In the genomic region with DNA sequence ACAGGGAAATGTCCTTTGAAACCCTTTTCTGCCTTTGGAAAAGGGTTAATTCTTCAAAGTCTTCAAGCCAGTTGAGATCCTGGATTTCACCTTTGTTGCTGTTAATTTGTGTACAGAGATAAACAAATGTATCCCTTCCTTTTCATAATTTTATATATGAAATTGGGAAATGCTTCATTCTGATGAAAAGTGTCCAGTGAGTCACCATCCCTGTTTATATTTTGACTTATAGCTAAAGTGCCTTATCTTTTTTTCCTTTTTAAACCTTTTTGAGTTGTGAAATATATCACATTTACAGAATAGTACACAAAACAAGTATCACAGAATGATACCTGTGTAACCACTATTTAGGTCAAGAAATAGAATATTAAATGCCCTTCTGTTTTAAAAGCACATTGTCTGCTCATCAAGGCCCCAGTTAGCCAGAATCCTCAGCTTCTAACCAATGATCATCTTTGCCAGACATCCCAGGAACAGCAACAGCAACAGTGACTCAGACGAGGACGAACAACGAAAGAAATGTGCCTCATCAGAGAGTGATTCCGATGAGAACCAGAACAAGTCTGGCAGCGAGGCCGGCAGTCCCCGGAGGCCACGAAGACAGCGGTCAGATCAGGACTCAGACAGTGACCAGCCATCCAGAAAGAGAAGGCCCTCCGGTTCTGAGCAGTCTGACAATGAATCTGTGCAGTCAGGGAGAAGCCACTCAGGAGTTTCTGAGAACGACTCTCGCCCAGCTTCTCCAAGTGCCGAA, we compare ENCODE assay signal across 12 cellular contexts. TPM values are rescaled to one million over a fixed set of nuclear protein-coding genes. Genes with fewer than 3 reads are reported as not detected.
DNase-seq lines count a peak whose midpoint lies in the region; ATAC-seq and TF ChIP-seq lines count a peak whose summit lies in the region.
"Had no signal": no experiment of that assay in that cellular context is flagged by ENCODE, and none has a peak within 500 bp of the region (broad histone marks: within the 10 kb centered on the region; RNA-seq: fewer than 3 reads in every experiment).

No MANE protein-coding gene starts in this region.

- POLR2A ChIA-PET in HEK293T (lab: Yijun Ruan, JAX) = no interaction called here

- peak overlapping the region; percentile 50 for H3K27ac Mint-ChIP-seq in osteocyte (ENCODE audit: unreplicated experiment)

- H3K9me3 Mint-ChIP-seq in osteocyte (ENCODE audit: unreplicated experiment) = no peaks in the 10 kb centered on the region
- H3K9me3 Mint-ChIP-seq: CD8-positive, alpha-beta memory T cell had no signal

- H3K27ac ChIP-seq in coronary artery = peak overlapping the region in 1 of 2 donors; percentile 60

- H3K4me1 Mint-ChIP-seq in osteocyte (ENCODE audit: unreplicated experiment) = no peaks in the 10 kb centered on the region
- H3K4me1 Mint-ChIP-seq: CD8-positive, alpha-beta memory T cell had no signal

- in situ Hi-C loops in SK-MEL-5 (cut with HindIII; ENCODE audit: low pct_unique_long_range_greater_than_20kb, low sequenced_read_pairs) = no loop called here

- H3K36me3 Mint-ChIP-seq in osteocyte (ENCODE audit: unreplicated experiment) = peaks cover 51% of the 10 kb centered on the region

- no peak overlapping the region for H3K4me3 Mint-ChIP-seq in osteocyte (ENCODE audit: unreplicated experiment)
- H3K4me3 Mint-ChIP-seq: CD8-positive, alpha-beta memory T cell had no signal

- ATAC-seq in HG03139 (IDR thresholded peaks at IDR 0.05; ENCODE audit: unreplicated experiment) = no peak

- H3K4me3 ChIP-seq in fibroblast of villous mesenchyme (ENCODE audit: low read depth, low read length) (no peak overlapping the region), coronary artery (no peak overlapping the region)

- H3K27me3 Mint-ChIP-seq in osteocyte (ENCODE audit: unreplicated experiment) = no peaks in the 10 kb centered on the region
- H3K27me3 Mint-ChIP-seq: CD8-positive, alpha-beta memory T cell had no signal

- peak; percentile 97 for DNase-seq in AG08395 (ENCODE audit: low spot score)
- peak; percentile 41 for DNase-seq in SK-MEL-5 (ENCODE audit: low read depth, low spot score)
- peak; percentile 94 for DNase-seq in fibroblast of villous mesenchyme (ENCODE audit: low read depth)
- DNase-seq in osteocyte (ENCODE audit: extremely low spot score, unreplicated experiment) = no peak
- DNase-seq in HEK293T (ENCODE audit: extremely low spot score) = no peak
- no peak for DNase-seq in coronary artery (ENCODE audit: low spot score)
- DNase-seq in amniotic stem cell (lab: John Stamatoyannopoulos, UW) = no peak
- DNase-seq: CD8-positive, alpha-beta memory T cell; effector memory CD4-positive, alpha-beta T cell; mesendoderm; stimulated activated CD4-positive, alpha-beta T cell treated with anti-CD3 and anti-CD28 coated beads, Interleukin-4, amount 100 ng/mL, for 24 hours had no signal

- TF ChIP-seq CTCF in fibroblast of villous mesenchyme (IDR thresholded peaks at IDR 0.05; ENCODE audit: insufficient read depth, low read depth, low read length) (no peak), osteocyte (IDR thresholded peaks at IDR 0.05) (no peak), coronary artery (IDR thresholded peaks at IDR 0.05) (no peak)

- CTCF ChIA-PET in HEK293T (lab: Yijun Ruan, JAX) = interaction anchor here (1.2 kb wide), 1 partner anchor 9 kb away, joined by 4 read pairs; no protein-coding TSS in a partner anchor

TF ChIP-seq in HEK293T, 16 proteins besides CTCF, POLR2A, EP300 and RAD21:
- no peak for TF ChIP-seq ARNT (IDR thresholded peaks at IDR 0.05)
- TF ChIP-seq, protein P1, sequence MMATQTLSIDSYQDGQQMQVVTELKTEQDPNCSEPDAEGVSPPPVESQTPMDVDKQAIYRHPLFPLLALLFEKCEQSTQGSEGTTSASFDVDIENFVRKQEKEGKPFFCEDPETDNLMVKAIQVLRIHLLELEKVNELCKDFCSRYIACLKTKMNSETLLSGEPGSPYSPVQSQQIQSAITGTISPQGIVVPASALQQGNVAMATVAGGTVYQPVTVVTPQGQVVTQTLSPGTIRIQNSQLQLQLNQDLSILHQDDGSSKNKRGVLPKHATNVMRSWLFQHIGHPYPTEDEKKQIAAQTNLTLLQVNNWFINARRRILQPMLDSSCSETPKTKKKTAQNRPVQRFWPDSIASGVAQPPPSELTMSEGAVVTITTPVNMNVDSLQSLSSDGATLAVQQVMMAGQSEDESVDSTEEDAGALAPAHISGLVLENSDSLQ (IDR thresholded peaks at IDR 0.05) = no peak
- no peak for TF ChIP-seq LEF1 (IDR thresholded peaks at IDR 0.05; ENCODE audit: borderline replicate concordance)
- no peak for TF ChIP-seq FOXM1 (IDR thresholded peaks at IDR 0.05; ENCODE audit: borderline replicate concordance)
- no peak for TF ChIP-seq SUZ12 (IDR thresholded peaks at IDR 0.05)
- TF ChIP-seq TARDBP (IDR thresholded peaks at IDR 0.05) = no peak
- no peak for TF ChIP-seq SP1 (IDR thresholded peaks at IDR 0.05)
- no peak for TF ChIP-seq FOXA1 (IDR thresholded peaks at IDR 0.05)
TF ChIP-seq in HEK293T: peak in this region for 0.

RNA-seq across cellular contexts. Expression of a gene that starts 27.3 kb away (rescaled TPM):
- 19.3 and 21.4 TPM in 2 replicates for total RNA-seq in SK-MEL-5 (2014; rRNA removed; shearing (Covaris generic))
- polyA plus RNA-seq in SK-MEL-5 (2015; cell fraction: cytosol; rRNA removed) = 30.1 and 39.3 TPM in 2 replicates
- 16.3 and 18.6 TPM in 2 replicates for polyA plus RNA-seq in SK-MEL-5 (2015; cell fraction: nucleus; rRNA removed)
- total RNA-seq in fibroblast of villous mesenchyme (20.6 and 36.7 TPM in 2 replicates), osteocyte (27.7 and 28.0 TPM in 2 replicates)

RNA-seq across cellular contexts. Expression of a gene that starts 30.3 kb away (rescaled TPM):
- 934 and 959 TPM in 2 replicates for total RNA-seq in SK-MEL-5 (2014; rRNA removed; shearing (Covaris generic))
- polyA plus RNA-seq in SK-MEL-5 (2015; cell fraction: cytosol; rRNA removed) = 511 and 639 TPM in 2 replicates
- 710 and 851 TPM in 2 replicates for polyA plus RNA-seq in SK-MEL-5 (2015; cell fraction: nucleus; rRNA removed)
- total RNA-seq in fibroblast of villous mesenchyme = 898 and 1,093 TPM in 2 replicates
- 966 and 977 TPM in 2 replicates for total RNA-seq in osteocyte

Comparison
In these comparisons a context has a peak if more than half of its experiments do, and no peak if none do; other contexts are left out.
1. DNase-seq: peak in AG08395 (single experiment), SK-MEL-5 (single experiment) and fibroblast of villous mesenchyme (single experiment); none in osteocyte (single experiment), HEK293T (single experiment), coronary artery (single experiment) and amniotic stem cell (single experiment).